ENCODE assay signal across 6 cellular contexts in genomic region chr17:48546187-48546923, GRCh38. TPM values are rescaled to one million over a fixed set of nuclear protein-coding genes. Genes with fewer than 3 reads are reported as not detected.
DNase-seq lines count a peak whose midpoint lies in the region; ATAC-seq and TF ChIP-seq lines count a peak whose summit lies in the region.

No MANE protein-coding gene starts in this region.

- no peaks in the 10 kb centered on the region for H3K9me3 ChIP-seq in lower lobe of right lung

- peak; percentile 35 for DNase-seq in Caki2 (ENCODE audit: low read depth)
- peak; percentile 58 for DNase-seq in WTC11 (ENCODE audit: low spot score)
- DNase-seq in lower lobe of right lung = no peak
- DNase-seq in occipital lobe (lab: John Stamatoyannopoulos, UW) = no peak
- no peak for DNase-seq in stimulated activated CD4-positive, alpha-beta T cell treated with anti-CD3 and anti-CD28 coated beads, Interleukin-4, amount 100 ng/mL, for 1 hour
- no peak for DNase-seq in amygdala (lab: John Stamatoyannopoulos, UW)

- POLR2A ChIA-PET in WTC11 (lab: Charles Lee) = interaction anchor here (0.5 to 1.0 kb wide), 3 partner anchors 17 to 163 kb away, joined by 3 to 4 read pairs (median 3); no protein-coding TSS in a partner anchor

- CTCF ChIA-PET in WTC11 (lab: Charles Lee) = interaction anchor here (0.8 to 2.3 kb wide), 9 partner anchors 18 to 285 kb away, joined by 3 to 8 read pairs (median 4); no protein-coding TSS in a partner anchor

- in situ Hi-C loops in Caki2 (cut with HindIII; ENCODE audit: low pct_unique_long_range_greater_than_20kb, low sequenced_read_pairs) = no loop called here

- peaks cover 99% of the 10 kb centered on the region; the same call in 1 of the 2 replicates for H3K27me3 Mint-ChIP-seq in WTC11 (ENCODE audit: low read depth)

- H3K4me3 Mint-ChIP-seq in WTC11 = peak overlapping the region; percentile 37

- peak; percentile 19 for ATAC-seq in WTC11
- no peak for ATAC-seq in lower lobe of right lung

- H3K4me1 ChIP-seq in lower lobe of right lung = peaks cover 24% of the 10 kb centered on the region

- H3K36me3 Mint-ChIP-seq in WTC11 = no peaks in the 10 kb centered on the region

- peak overlapping the region; percentile 76 for H3K27ac ChIP-seq in lower lobe of right lung

- H3K27me3 ChIP-seq in lower lobe of right lung (ENCODE audit: low read depth) = peaks cover 68% of the 10 kb centered on the region

- H3K9me3 Mint-ChIP-seq in WTC11 = no peaks in the 10 kb centered on the region

- H3K4me3 ChIP-seq in lower lobe of right lung = peak overlapping the region; percentile 24

- no peak overlapping the region for H3K27ac Mint-ChIP-seq in WTC11

- TF ChIP-seq CTCF in WTC11 (IDR thresholded peaks at IDR 0.05) (no peak), lower lobe of right lung (IDR thresholded peaks at IDR 0.05) (no peak)

- intact Hi-C loops in lower lobe of right lung (cut with DNase I) = no loop called here

- H3K36me3 ChIP-seq in lower lobe of right lung = no peaks in the 10 kb centered on the region

- peaks cover 74% of the 10 kb centered on the region for H3K4me1 Mint-ChIP-seq in WTC11

TF ChIP-seq in WTC11, 78 proteins besides CTCF, POLR2A, EP300 and RAD21:
- TF ChIP-seq ZNF425 (CRISPR knock-in tag; conservative IDR thresholded peaks at IDR 0.05) (no peak), RELA (CRISPR knock-in tag; IDR thresholded peaks at IDR 0.05; ENCODE audit: borderline replicate concordance) (no peak), NR3C1 (CRISPR knock-in tag; conservative IDR thresholded peaks at IDR 0.05; ENCODE audit: low read depth) (no peak), SP1 (CRISPR knock-in tag; conservative IDR thresholded peaks at IDR 0.05) (no peak), TEAD1 (CRISPR knock-in tag; IDR thresholded peaks at IDR 0.05) (no peak), ETV6 (CRISPR knock-in tag; IDR thresholded peaks at IDR 0.05) (no peak)
- TF ChIP-seq, protein P1, sequence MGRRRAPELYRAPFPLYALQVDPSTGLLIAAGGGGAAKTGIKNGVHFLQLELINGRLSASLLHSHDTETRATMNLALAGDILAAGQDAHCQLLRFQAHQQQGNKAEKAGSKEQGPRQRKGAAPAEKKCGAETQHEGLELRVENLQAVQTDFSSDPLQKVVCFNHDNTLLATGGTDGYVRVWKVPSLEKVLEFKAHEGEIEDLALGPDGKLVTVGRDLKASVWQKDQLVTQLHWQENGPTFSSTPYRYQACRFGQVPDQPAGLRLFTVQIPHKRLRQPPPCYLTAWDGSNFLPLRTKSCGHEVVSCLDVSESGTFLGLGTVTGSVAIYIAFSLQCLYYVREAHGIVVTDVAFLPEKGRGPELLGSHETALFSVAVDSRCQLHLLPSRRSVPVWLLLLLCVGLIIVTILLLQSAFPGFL (CRISPR knock-in tag; IDR thresholded peaks at IDR 0.05; ENCODE audit: borderline replicate concordance) = no peak
- TF ChIP-seq, protein P2, sequence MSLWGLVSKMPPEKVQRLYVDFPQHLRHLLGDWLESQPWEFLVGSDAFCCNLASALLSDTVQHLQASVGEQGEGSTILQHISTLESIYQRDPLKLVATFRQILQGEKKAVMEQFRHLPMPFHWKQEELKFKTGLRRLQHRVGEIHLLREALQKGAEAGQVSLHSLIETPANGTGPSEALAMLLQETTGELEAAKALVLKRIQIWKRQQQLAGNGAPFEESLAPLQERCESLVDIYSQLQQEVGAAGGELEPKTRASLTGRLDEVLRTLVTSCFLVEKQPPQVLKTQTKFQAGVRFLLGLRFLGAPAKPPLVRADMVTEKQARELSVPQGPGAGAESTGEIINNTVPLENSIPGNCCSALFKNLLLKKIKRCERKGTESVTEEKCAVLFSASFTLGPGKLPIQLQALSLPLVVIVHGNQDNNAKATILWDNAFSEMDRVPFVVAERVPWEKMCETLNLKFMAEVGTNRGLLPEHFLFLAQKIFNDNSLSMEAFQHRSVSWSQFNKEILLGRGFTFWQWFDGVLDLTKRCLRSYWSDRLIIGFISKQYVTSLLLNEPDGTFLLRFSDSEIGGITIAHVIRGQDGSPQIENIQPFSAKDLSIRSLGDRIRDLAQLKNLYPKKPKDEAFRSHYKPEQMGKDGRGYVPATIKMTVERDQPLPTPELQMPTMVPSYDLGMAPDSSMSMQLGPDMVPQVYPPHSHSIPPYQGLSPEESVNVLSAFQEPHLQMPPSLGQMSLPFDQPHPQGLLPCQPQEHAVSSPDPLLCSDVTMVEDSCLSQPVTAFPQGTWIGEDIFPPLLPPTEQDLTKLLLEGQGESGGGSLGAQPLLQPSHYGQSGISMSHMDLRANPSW (CRISPR knock-in tag; conservative IDR thresholded peaks at IDR 0.05; ENCODE audit: low read depth) = no peak
- TF ChIP-seq, protein P3, sequence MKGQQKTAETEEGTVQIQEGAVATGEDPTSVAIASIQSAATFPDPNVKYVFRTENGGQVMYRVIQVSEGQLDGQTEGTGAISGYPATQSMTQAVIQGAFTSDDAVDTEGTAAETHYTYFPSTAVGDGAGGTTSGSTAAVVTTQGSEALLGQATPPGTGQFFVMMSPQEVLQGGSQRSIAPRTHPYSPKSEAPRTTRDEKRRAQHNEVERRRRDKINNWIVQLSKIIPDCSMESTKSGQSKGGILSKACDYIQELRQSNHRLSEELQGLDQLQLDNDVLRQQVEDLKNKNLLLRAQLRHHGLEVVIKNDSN (CRISPR knock-in tag; IDR thresholded peaks at IDR 0.05) = no peak
- TF ChIP-seq, protein P4, sequence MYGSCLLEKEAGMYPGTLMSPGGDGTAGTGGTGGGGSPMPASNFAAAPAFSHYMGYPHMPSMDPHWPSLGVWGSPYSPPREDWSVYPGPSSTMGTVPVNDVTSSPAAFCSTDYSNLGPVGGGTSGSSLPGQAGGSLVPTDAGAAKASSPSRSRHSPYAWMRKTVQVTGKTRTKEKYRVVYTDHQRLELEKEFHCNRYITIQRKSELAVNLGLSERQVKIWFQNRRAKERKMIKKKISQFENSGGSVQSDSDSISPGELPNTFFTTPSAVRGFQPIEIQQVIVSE (CRISPR knock-in tag; IDR thresholded peaks at IDR 0.05; ENCODE audit: borderline replicate concordance) = no peak
- TF ChIP-seq, protein P5, sequence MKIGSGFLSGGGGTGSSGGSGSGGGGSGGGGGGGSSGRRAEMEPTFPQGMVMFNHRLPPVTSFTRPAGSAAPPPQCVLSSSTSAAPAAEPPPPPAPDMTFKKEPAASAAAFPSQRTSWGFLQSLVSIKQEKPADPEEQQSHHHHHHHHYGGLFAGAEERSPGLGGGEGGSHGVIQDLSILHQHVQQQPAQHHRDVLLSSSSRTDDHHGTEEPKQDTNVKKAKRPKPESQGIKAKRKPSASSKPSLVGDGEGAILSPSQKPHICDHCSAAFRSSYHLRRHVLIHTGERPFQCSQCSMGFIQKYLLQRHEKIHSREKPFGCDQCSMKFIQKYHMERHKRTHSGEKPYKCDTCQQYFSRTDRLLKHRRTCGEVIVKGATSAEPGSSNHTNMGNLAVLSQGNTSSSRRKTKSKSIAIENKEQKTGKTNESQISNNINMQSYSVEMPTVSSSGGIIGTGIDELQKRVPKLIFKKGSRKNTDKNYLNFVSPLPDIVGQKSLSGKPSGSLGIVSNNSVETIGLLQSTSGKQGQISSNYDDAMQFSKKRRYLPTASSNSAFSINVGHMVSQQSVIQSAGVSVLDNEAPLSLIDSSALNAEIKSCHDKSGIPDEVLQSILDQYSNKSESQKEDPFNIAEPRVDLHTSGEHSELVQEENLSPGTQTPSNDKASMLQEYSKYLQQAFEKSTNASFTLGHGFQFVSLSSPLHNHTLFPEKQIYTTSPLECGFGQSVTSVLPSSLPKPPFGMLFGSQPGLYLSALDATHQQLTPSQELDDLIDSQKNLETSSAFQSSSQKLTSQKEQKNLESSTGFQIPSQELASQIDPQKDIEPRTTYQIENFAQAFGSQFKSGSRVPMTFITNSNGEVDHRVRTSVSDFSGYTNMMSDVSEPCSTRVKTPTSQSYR (CRISPR knock-in tag; IDR thresholded peaks at IDR 0.05) = no peak
- TF ChIP-seq, protein P6, sequence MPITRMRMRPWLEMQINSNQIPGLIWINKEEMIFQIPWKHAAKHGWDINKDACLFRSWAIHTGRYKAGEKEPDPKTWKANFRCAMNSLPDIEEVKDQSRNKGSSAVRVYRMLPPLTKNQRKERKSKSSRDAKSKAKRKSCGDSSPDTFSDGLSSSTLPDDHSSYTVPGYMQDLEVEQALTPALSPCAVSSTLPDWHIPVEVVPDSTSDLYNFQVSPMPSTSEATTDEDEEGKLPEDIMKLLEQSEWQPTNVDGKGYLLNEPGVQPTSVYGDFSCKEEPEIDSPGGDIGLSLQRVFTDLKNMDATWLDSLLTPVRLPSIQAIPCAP (CRISPR knock-in tag; IDR thresholded peaks at IDR 0.05) = no peak

RNA-seq across cellular contexts. Expression of gene HOXB2, which starts 1.4 kb away (rescaled TPM):
- total RNA-seq in Caki2 (2014; rRNA removed; shearing (Covaris generic); ENCODE audit: low replicate concordance) = 8.4 and 13.5 TPM in 2 replicates
- total RNA-seq in WTC11 (2021) (1.3 to 3.7 TPM (median 2.0 TPM) in 3 replicates), lower lobe of right lung (5.6 TPM), occipital lobe (0.16 TPM)

RNA-seq across cellular contexts. Expression of gene HOXB1, which starts 15.5 kb away (rescaled TPM):
- not detected in 2 replicates for total RNA-seq in Caki2 (2014; rRNA removed; shearing (Covaris generic); ENCODE audit: low replicate concordance)
- total RNA-seq in WTC11 (2021) (0.41 to 0.63 TPM (median 0.55 TPM) in 3 replicates), lower lobe of right lung (not detected), occipital lobe (not detected)

RNA-seq across cellular contexts. Expression of gene HOXB4, which starts 31.8 kb away (rescaled TPM):
- total RNA-seq in Caki2 (2014; rRNA removed; shearing (Covaris generic); ENCODE audit: low replicate concordance) = 2.6 and 2.7 TPM in 2 replicates
- total RNA-seq in WTC11 (2021) = 0.04 TPM in 1 of 3 replicates, not detected in the others
- total RNA-seq in lower lobe of right lung = 5.8 TPM
- not detected for total RNA-seq in occipital lobe

RNA-seq across cellular contexts. Expression of gene HOXB3, which starts 43.7 kb away (rescaled TPM):
- 1.1 and 15.0 TPM in 2 replicates for total RNA-seq in Caki2 (2014; rRNA removed; shearing (Covaris generic); ENCODE audit: low replicate concordance)
- total RNA-seq in WTC11 (2021) (0.09 to 0.30 TPM (median 0.11 TPM) in 3 replicates), lower lobe of right lung (11.3 TPM), occipital lobe (not detected)

RNA-seq across cellular contexts. Expression of gene HOXB5, which starts 47.2 kb away (rescaled TPM):
- not detected in 2 replicates for total RNA-seq in Caki2 (2014; rRNA removed; shearing (Covaris generic); ENCODE audit: low replicate concordance)
- total RNA-seq in WTC11 (2021) (not detected in 3 replicates), lower lobe of right lung (3.9 TPM), occipital lobe (not detected)

Comparison
In these comparisons a context has a peak if more than half of its experiments do, and no peak if none do; other contexts are left out.
1. DNase-seq: peak in Caki2 (single experiment) and WTC11 (single experiment); none in lower lobe of right lung (single experiment), occipital lobe (single experiment), stimulated activated CD4-positive, alpha-beta T cell treated with anti-CD3 and anti-CD28 coated beads, Interleukin-4, amount 100 ng/mL, for 1 hour (single experiment) and amygdala (0 of 56).